Comparison of ENCODE assay signal across 1 cellular context in genomic region chr3:42773409-42773751, GRCh38.
TF ChIP-seq lines count a peak whose summit lies in the region.

No MANE protein-coding gene starts in this region.

TF ChIP-seq in K562, 482 proteins besides CTCF, POLR2A, EP300 and RAD21:
- TF ChIP-seq MGA (IDR thresholded peaks at IDR 0.05), result no peak
- TF ChIP-seq HDAC2 (IDR thresholded peaks at IDR 0.05), result no peak
- no peak for TF ChIP-seq NCOA6 (IDR thresholded peaks at IDR 0.05)
- peak; percentile 51; the same call in 1 of the 2 replicates for TF ChIP-seq ZNF407 (IDR thresholded peaks at IDR 0.05; ENCODE audit: low read depth)
- TF ChIP-seq FOXA3 (CRISPR knock-in tag; conservative IDR thresholded peaks at IDR 0.05 in 1 of 2, IDR thresholded peaks at IDR 0.05 in 1 of 2), result no peak
- TF ChIP-seq ELK3 (CRISPR knock-in tag; IDR thresholded peaks at IDR 0.05), result no peak
- TF ChIP-seq ZNF324 (CRISPR knock-in tag; IDR thresholded peaks at IDR 0.05), result no peak
- no peak for TF ChIP-seq SNIP1 (IDR thresholded peaks at IDR 0.05; ENCODE audit: low read depth)
- TF ChIP-seq ATF1 (CRISPR knock-in tag; IDR thresholded peaks at IDR 0.05), result no peak
- TF ChIP-seq ATF1 (tag; IDR thresholded peaks at IDR 0.05), result peak; percentile 41
- no peak for TF ChIP-seq ZNF165 (CRISPR knock-in tag; IDR thresholded peaks at IDR 0.05; ENCODE audit: borderline replicate concordance)
- no peak for TF ChIP-seq PRDM10 (IDR thresholded peaks at IDR 0.05; ENCODE audit: partially characterized antibody)
- TF ChIP-seq ZBTB17 (CRISPR knock-in tag; IDR thresholded peaks at IDR 0.05), result no peak
